ENCODE assay signal across 1 cellular context in the genomic region with DNA sequence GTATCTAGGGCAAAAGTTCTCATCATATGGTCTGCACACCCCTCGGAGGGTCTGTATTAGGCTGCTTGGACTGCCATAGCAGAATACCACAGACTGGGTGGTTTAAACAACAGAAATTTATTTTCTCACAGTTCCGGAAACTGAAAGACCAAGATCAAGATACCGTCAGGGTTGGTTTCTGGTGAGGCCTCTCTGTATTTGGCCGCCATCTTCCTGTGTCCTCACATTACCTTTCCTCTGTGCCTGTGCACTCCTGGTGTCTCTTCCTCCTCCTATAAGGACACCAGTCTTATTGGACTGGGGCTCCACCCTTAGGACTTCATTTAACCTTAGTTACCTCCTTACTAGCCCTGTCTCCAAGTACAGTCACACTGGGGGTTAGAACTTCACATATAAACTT.
TF ChIP-seq lines count a peak whose summit lies in the region.

No MANE protein-coding gene starts in this region.

TF ChIP-seq in K562, 482 proteins besides CTCF, POLR2A, EP300 and RAD21 (continued from another document and continues in another):
- TF ChIP-seq CREB3L1 (IDR thresholded peaks at IDR 0.05; ENCODE audit: borderline replicate concordance, low read depth) (no peak), USF2 (CRISPR knock-in tag; IDR thresholded peaks at IDR 0.05) (no peak), ZNF639 (CRISPR knock-in tag; conservative IDR thresholded peaks at IDR 0.05 in 1 of 2, IDR thresholded peaks at IDR 0.05 in 1 of 2) (0 out of 4 replicates have a peak, but pooled peaks of 1 of the 2 experiments have one; percentile 43), PHTF2 (CRISPR knock-in tag; IDR thresholded peaks at IDR 0.05) (no peak), NUFIP1 (IDR thresholded peaks at IDR 0.05; ENCODE audit: partially characterized antibody) (no peak), NFIC (IDR thresholded peaks at IDR 0.05) (no peak), ZNF384 (IDR thresholded peaks at IDR 0.05; ENCODE audit: low read depth, low read length) (no peak), ZNF311 (CRISPR knock-in tag; IDR thresholded peaks at IDR 0.05) (no peak), ZNF3 (CRISPR knock-in tag; IDR thresholded peaks at IDR 0.05) (no peak), GATAD2B (IDR thresholded peaks at IDR 0.05; ENCODE audit: borderline replicate concordance) (no peak), JUN (IDR thresholded peaks at IDR 0.05; ENCODE audit: borderline replicate concordance, low read depth, low read length) (no peak), JUN (CRISPR knock-in tag; IDR thresholded peaks at IDR 0.05; ENCODE audit: borderline replicate concordance) (no peak), ZBTB9 (CRISPR knock-in tag; IDR thresholded peaks at IDR 0.05) (no peak), CHAMP1 (IDR thresholded peaks at IDR 0.05) (peak; percentile 71), NCOA4 (IDR thresholded peaks at IDR 0.05; ENCODE audit: partially characterized antibody) (no peak), ZNF143 (CRISPR knock-in tag; IDR thresholded peaks at IDR 0.05) (no peak), ZNF263 (CRISPR knock-in tag; IDR thresholded peaks at IDR 0.05; ENCODE audit: borderline replicate concordance) (no peak), ZNF146 (CRISPR knock-in tag; IDR thresholded peaks at IDR 0.05; ENCODE audit: unreplicated experiment) (no peak), ELF1 (tag; IDR thresholded peaks at IDR 0.05) (peak; percentile 45; the same call in 1 of the 2 replicates), AFF4 (CRISPR knock-in tag; IDR thresholded peaks at IDR 0.05) (no peak), ZNF408 (CRISPR knock-in tag; IDR thresholded peaks at IDR 0.05; ENCODE audit: low read depth) (no peak), RFX1 (IDR thresholded peaks at IDR 0.05) (no peak), TCF3 (CRISPR knock-in tag; IDR thresholded peaks at IDR 0.05) (no peak), THRAP3 (IDR thresholded peaks at IDR 0.05; ENCODE audit: borderline replicate concordance) (no peak), SNAPC5 (CRISPR knock-in tag; IDR thresholded peaks at IDR 0.05) (no peak), HDAC8 (tag; IDR thresholded peaks at IDR 0.05) (no peak), CEBPB (tag; IDR thresholded peaks at IDR 0.05) (no peak), TCF7L2 (IDR thresholded peaks at IDR 0.05; ENCODE audit: low read depth, low read length) (no peak), EGR1 (conservative IDR thresholded peaks at IDR 0.05) (no peak), ZNF354B (CRISPR knock-in tag; IDR thresholded peaks at IDR 0.05) (no peak), CBFA2T3 (IDR thresholded peaks at IDR 0.05) (no peak), FOXJ2 (tag; IDR thresholded peaks at IDR 0.05) (peak; percentile 49; the same call in 1 of the 2 replicates), MTA2 (IDR thresholded peaks at IDR 0.05; ENCODE audit: low read depth) (no peak), TAF9B (IDR thresholded peaks at IDR 0.05; ENCODE audit: partially characterized antibody) (no peak), CBFB (CRISPR knock-in tag; IDR thresholded peaks at IDR 0.05) (no peak), SMAD4 (CRISPR knock-in tag; conservative IDR thresholded peaks at IDR 0.05) (peak; percentile 46; the same call in 1 of the 2 replicates), DIDO1 (tag; IDR thresholded peaks at IDR 0.05; ENCODE audit: low read depth) (no peak), ZNF668 (CRISPR knock-in tag; IDR thresholded peaks at IDR 0.05) (no peak), XRCC4 (IDR thresholded peaks at IDR 0.05; ENCODE audit: extremely low read depth, insufficient read depth, insufficient read length) (no peak), TEAD2 (tag; IDR thresholded peaks at IDR 0.05) (0 out of 2 replicates have a peak, but pooled peaks have one; percentile 31), POLR2H (tag; IDR thresholded peaks at IDR 0.05; ENCODE audit: low read depth) (no peak)
- TF ChIP-seq, protein P1, sequence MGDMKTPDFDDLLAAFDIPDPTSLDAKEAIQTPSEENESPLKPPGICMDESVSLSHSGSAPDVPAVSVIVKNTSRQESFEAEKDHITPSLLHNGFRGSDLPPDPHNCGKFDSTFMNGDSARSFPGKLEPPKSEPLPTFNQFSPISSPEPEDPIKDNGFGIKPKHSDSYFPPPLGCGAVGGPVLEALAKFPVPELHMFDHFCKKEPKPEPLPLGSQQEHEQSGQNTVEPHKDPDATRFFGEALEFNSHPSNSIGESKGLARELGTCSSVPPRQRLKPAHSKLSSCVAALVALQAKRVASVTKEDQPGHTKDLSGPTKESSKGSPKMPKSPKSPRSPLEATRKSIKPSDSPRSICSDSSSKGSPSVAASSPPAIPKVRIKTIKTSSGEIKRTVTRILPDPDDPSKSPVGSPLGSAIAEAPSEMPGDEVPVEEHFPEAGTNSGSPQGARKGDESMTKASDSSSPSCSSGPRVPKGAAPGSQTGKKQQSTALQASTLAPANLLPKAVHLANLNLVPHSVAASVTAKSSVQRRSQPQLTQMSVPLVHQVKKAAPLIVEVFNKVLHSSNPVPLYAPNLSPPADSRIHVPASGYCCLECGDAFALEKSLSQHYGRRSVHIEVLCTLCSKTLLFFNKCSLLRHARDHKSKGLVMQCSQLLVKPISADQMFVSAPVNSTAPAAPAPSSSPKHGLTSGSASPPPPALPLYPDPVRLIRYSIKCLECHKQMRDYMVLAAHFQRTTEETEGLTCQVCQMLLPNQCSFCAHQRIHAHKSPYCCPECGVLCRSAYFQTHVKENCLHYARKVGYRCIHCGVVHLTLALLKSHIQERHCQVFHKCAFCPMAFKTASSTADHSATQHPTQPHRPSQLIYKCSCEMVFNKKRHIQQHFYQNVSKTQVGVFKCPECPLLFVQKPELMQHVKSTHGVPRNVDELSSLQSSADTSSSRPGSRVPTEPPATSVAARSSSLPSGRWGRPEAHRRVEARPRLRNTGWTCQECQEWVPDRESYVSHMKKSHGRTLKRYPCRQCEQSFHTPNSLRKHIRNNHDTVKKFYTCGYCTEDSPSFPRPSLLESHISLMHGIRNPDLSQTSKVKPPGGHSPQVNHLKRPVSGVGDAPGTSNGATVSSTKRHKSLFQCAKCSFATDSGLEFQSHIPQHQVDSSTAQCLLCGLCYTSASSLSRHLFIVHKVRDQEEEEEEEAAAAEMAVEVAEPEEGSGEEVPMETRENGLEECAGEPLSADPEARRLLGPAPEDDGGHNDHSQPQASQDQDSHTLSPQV (IDR thresholded peaks at IDR 0.05) = peak; percentile 44; the same call in 1 of the 2 replicates
- TF ChIP-seq, protein P2, sequence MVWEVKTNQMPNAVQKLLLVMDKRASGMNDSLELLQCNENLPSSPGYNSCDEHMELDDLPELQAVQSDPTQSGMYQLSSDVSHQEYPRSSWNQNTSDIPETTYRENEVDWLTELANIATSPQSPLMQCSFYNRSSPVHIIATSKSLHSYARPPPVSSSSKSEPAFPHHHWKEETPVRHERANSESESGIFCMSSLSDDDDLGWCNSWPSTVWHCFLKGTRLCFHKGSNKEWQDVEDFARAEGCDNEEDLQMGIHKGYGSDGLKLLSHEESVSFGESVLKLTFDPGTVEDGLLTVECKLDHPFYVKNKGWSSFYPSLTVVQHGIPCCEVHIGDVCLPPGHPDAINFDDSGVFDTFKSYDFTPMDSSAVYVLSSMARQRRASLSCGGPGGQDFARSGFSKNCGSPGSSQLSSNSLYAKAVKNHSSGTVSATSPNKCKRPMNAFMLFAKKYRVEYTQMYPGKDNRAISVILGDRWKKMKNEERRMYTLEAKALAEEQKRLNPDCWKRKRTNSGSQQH (CRISPR knock-in tag; IDR thresholded peaks at IDR 0.05) = no peak
- TF ChIP-seq, protein P3, sequence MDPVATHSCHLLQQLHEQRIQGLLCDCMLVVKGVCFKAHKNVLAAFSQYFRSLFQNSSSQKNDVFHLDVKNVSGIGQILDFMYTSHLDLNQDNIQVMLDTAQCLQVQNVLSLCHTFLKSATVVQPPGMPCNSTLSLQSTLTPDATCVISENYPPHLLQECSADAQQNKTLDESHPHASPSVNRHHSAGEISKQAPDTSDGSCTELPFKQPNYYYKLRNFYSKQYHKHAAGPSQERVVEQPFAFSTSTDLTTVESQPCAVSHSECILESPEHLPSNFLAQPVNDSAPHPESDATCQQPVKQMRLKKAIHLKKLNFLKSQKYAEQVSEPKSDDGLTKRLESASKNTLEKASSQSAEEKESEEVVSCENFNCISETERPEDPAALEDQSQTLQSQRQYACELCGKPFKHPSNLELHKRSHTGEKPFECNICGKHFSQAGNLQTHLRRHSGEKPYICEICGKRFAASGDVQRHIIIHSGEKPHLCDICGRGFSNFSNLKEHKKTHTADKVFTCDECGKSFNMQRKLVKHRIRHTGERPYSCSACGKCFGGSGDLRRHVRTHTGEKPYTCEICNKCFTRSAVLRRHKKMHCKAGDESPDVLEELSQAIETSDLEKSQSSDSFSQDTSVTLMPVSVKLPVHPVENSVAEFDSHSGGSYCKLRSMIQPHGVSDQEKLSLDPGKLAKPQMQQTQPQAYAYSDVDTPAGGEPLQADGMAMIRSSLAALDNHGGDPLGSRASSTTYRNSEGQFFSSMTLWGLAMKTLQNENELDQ (CRISPR knock-in tag; IDR thresholded peaks at IDR 0.05; ENCODE audit: borderline replicate concordance) = no peak
